Comparison of ENCODE assay signal across 34 cellular contexts in genomic region chr12:115730975-115731541, GRCh38.
"Had no signal": no experiment of that assay in that cellular context is flagged by ENCODE, and none has a peak within 500 bp of the region (broad histone marks: within the 10 kb centered on the region; RNA-seq: fewer than 3 reads in every experiment).

No MANE protein-coding gene starts in this region.

- DNase-seq: activated effector memory CD4-positive, alpha-beta T cell treated with anti-CD3 and anti-CD28 coated beads, Interleukin-2, amount 50 U/mL, for 16 hours; activated effector memory CD4-positive, alpha-beta T cell treated with Interleukin-2 at 50 U/mL for 16 hours; activated gamma-delta T cell; activated gamma-delta T cell treated with Interleukin-2 at 50 U/mL for 16 hours; activated naive CD4-positive, alpha-beta T cell; activated naive CD4-positive, alpha-beta T cell treated with anti-CD3 and anti-CD28 coated beads for 36 hours; activated naive CD4-positive, alpha-beta T cell treated with anti-CD3 and anti-CD28 coated beads, Interleukin-2, amount 10 ng/mL, durations not matched to agents 7 days and 5 days; activated naive CD4-positive, alpha-beta T cell treated with anti-CD3 and anti-CD28 coated beads, Interleukin-2, amount 50 U/mL, for 16 hours; activated naive CD4-positive, alpha-beta T cell treated with Interleukin-2 at 50 U/mL for 16 hours; activated naive CD8-positive, alpha-beta T cell treated with anti-CD3 and anti-CD28 coated beads for 36 hours; activated naive CD8-positive, alpha-beta T cell treated with anti-CD3 and anti-CD28 coated beads, Interleukin-2, amount 10 ng/mL, durations not matched to agents 7 days and 5 days; activated naive CD8-positive, alpha-beta T cell treated with anti-CD3 and anti-CD28 coated beads, Interleukin-2, amount 50 U/mL, for 24 hours; activated T-cell treated with anti-CD3 and anti-CD28 coated beads, Interleukin-2, amount 50 U/mL, for 1 hour; activated T-cell treated with anti-CD3 and anti-CD28 coated beads, Interleukin-2, amount 50 U/mL, for 24 hours; activated T-cell treated with anti-CD3 and anti-CD28 coated beads, Interleukin-2, amount 50 U/mL, for 4 hours; activated T-cell treated with anti-CD3 and anti-CD28 coated beads, Interleukin-2, amount 50 U/mL, for 48 hours; activated T-cell treated with anti-CD3 and anti-CD28 coated beads, Interleukin-2, amount 50 U/mL, for 72 hours; adrenal gland; amniotic stem cell; amygdala; anterior cingulate cortex; aorta; body of pancreas; brain microvascular endothelial cell; caudate nucleus; central memory CD4-positive, alpha-beta T cell; cerebellar nuclear complex had no signal

- H3K4me3 ChIP-seq: adrenal gland, ascending aorta, body of pancreas, breast epithelium, cardiac muscle cell had no signal

- H3K27ac ChIP-seq: adrenal gland, ascending aorta, body of pancreas, brain microvascular endothelial cell, breast epithelium, cardiac muscle cell had no signal

- H3K9me3 ChIP-seq: adrenal gland, ascending aorta, body of pancreas, breast epithelium had no signal

- H3K27me3 ChIP-seq: adrenal gland, ascending aorta, body of pancreas, brain microvascular endothelial cell, breast epithelium had no signal

- ATAC-seq: activated naive CD4-positive, alpha-beta T cell treated with anti-CD3 and anti-CD28 coated beads, Interleukin-2, amount 50 U/mL, for 72 hours; activated naive CD8-positive, alpha-beta T cell treated with anti-CD3 and anti-CD28 coated beads, Interleukin-2, amount 50 U/mL, for 24 hours; activated T-cell treated with anti-CD3 and anti-CD28 coated beads, Interleukin-2, amount 50 U/mL, for 4 hours; activated T-cell treated with anti-CD3 and anti-CD28 coated beads, Interleukin-2, amount 50 U/mL, for 72 hours; activated T-helper 17 cell treated with anti-CD3 and anti-CD28 coated beads, Interleukin-2, amount 50 U/mL, for 72 hours; body of pancreas had no signal

- H3K4me1 ChIP-seq: adrenal gland, ascending aorta, body of pancreas, breast epithelium had no signal

- FAIRE-seq: astrocyte, bronchial epithelial cell had no signal

- H3K36me3 ChIP-seq: adrenal gland, ascending aorta, brain microvascular endothelial cell, breast epithelium, cardiac muscle cell had no signal
